8 cellular contexts compared by ENCODE assay signal in genomic region chr22:31313366-31314147, GRCh38. TPM values are rescaled to one million over a fixed set of nuclear protein-coding genes. Genes with fewer than 3 reads are reported as not detected.
DNase-seq lines count a peak whose midpoint lies in the region; ATAC-seq and TF ChIP-seq lines count a peak whose summit lies in the region.

No MANE protein-coding gene starts in this region.

- H3K9me2 ChIP-seq in neural cell (ENCODE audit: insufficient read depth, low read length): no peaks in the 10 kb centered on the region

- peaks cover 9 to 15% (median 11%) of the 10 kb centered on the region in 7 donors for H3K9me3 Mint-ChIP-seq in CD14-positive monocyte

- no peak overlapping the region for H3K9ac ChIP-seq in neural cell (ENCODE audit: low read length)

- TF ChIP-seq CTCF in CD14-positive monocyte (IDR thresholded peaks at IDR 0.05): peak; percentile 94
- TF ChIP-seq CTCF in neural cell (IDR thresholded peaks at IDR 0.05; ENCODE audit: poor library complexity, severe bottlenecking): peak; percentile 61
- peak; percentile 81 to 90 for TF ChIP-seq CTCF in suprapubic skin (IDR thresholded peaks at IDR 0.05)

- H3F3A ChIP-seq in neural cell (ENCODE audit: insufficient read depth, low read length, poor library complexity, severe bottlenecking): no peaks in the 10 kb centered on the region

- no peak overlapping the region for H3K4me2 ChIP-seq in neural cell (ENCODE audit: low read length)

- H3K27ac Mint-ChIP-seq in CD14-positive monocyte: no peak overlapping the region

- no peaks in the 10 kb centered on the region for H3K79me2 ChIP-seq in neural cell (replicated peaks; ENCODE audit: insufficient read depth, low read length)

- no peaks in the 10 kb centered on the region for H3K4me1 Mint-ChIP-seq in CD14-positive monocyte

- H3K36me3 Mint-ChIP-seq in CD14-positive monocyte: no peaks in the 10 kb centered on the region

- H3K27me3 ChIP-seq in neural cell (ENCODE audit: insufficient read depth, low read depth, low read length): no peaks in the 10 kb centered on the region
- no peaks in the 10 kb centered on the region for H3K27me3 ChIP-seq in suprapubic skin

- no peak overlapping the region for H3K4me3 Mint-ChIP-seq in CD14-positive monocyte

- DNase-seq in CD14-positive monocyte (ENCODE audit: low spot score): peak; percentile 57
- DNase-seq in HT1080 (ENCODE audit: low read depth): peak; percentile 36
- peak; percentile 57 for DNase-seq in RPMI8226
- DNase-seq in activated naive CD4-positive, alpha-beta T cell treated with Interleukin-2 at 50 U/mL for 16 hours: peak; percentile 67
- DNase-seq in foreskin melanocyte: peak; percentile 30
- peak; percentile 83 to 85 for DNase-seq in suprapubic skin (ENCODE audit: low spot score in 2 of 2)

- H3K36me3 ChIP-seq in neural cell (ENCODE audit: insufficient read depth, low read length): no peaks in the 10 kb centered on the region
- H3K36me3 ChIP-seq in suprapubic skin: no peaks in the 10 kb centered on the region

- H3K9me3 ChIP-seq in neural cell (ENCODE audit: low read length) (no peaks in the 10 kb centered on the region), suprapubic skin (no peaks in the 10 kb centered on the region)

- peaks cover 0 to 3% (median 2%) of the 10 kb centered on the region in 3 donors for H3K27me3 Mint-ChIP-seq in CD14-positive monocyte (ENCODE audit: low read depth in 3 of 3)

- WGBS in suprapubic skin: 20% methylated on average over 6 of the region's 6 CpGs

- intact Hi-C loops in CD14-positive monocyte (cut with micrococcal nuclease): no loop called here

- no peak for TF ChIP-seq POLR2A in suprapubic skin (IDR thresholded peaks at IDR 0.05)

- no peak for TF ChIP-seq EP300 in neural cell (conservative IDR thresholded peaks at IDR 0.05; ENCODE audit: poor library complexity, severe bottlenecking)
- TF ChIP-seq EP300 in suprapubic skin (IDR thresholded peaks at IDR 0.05): no peak

- no peaks in the 10 kb centered on the region for H4K20me1 ChIP-seq in neural cell (ENCODE audit: insufficient read depth)

- H3K4me3 ChIP-seq in neural cell (ENCODE audit: low read length) (no peak overlapping the region), suprapubic skin (no peak overlapping the region)

- no peak overlapping the region for H2AFZ ChIP-seq in neural cell (ENCODE audit: low read depth, low read length)

- H3K4me1 ChIP-seq in suprapubic skin: peaks cover 12% of the 10 kb centered on the region

- H3K27ac ChIP-seq in neural cell (ENCODE audit: low read length) (no peak overlapping the region), suprapubic skin (peak overlapping the region; percentile 81)

- TF ChIP-seq RAD21 in neural cell (conservative IDR thresholded peaks at IDR 0.05): no peak

- no peak for ATAC-seq in HG03571 (IDR thresholded peaks at IDR 0.05; ENCODE audit: unreplicated experiment)

TF ChIP-seq in neural cell, 6 proteins besides CTCF, POLR2A, EP300 and RAD21:
- no peak for TF ChIP-seq POLR2AphosphoS5 (IDR thresholded peaks at IDR 0.05)
- TF ChIP-seq MXI1 (conservative IDR thresholded peaks at IDR 0.05; ENCODE audit: poor library complexity, severe bottlenecking): no peak
- TF ChIP-seq REST (IDR thresholded peaks at IDR 0.05; ENCODE audit: borderline replicate concordance): no peak
- TF ChIP-seq SMC3 (conservative IDR thresholded peaks at IDR 0.05; ENCODE audit: poor library complexity): peak; percentile 47
- TF ChIP-seq EZH2 (IDR thresholded peaks at IDR 0.05; ENCODE audit: borderline replicate concordance, insufficient read depth, low read length, poor library complexity, severe bottlenecking): no peak
- no peak for TF ChIP-seq TAF1 (IDR thresholded peaks at IDR 0.05; ENCODE audit: low read depth)

RNA-seq across cellular contexts. Expression of gene PIK3IP1, which starts 21.3 kb away (rescaled TPM):
- 10 to 100 TPM; 21.8 to 21.9 TPM for polyA plus RNA-seq in CD14-positive monocyte
- 1.1 and 1.3 TPM in 2 replicates for total RNA-seq in HT1080 (2014; rRNA removed; shearing (Covaris generic))
- polyA plus RNA-seq in HT1080 (2015; cell fraction: cytosol; rRNA removed): 1.7 and 2.5 TPM in 2 replicates
- polyA plus RNA-seq in HT1080 (2015; cell fraction: nucleus; rRNA removed): 6.1 and 9.4 TPM in 2 replicates
- polyA plus RNA-seq in neural cell: 32.0 and 38.4 TPM in 2 replicates
- polyA minus RNA-seq in neural cell: 26.0 and 29.0 TPM in 2 replicates
- total RNA-seq in suprapubic skin: 100 to 1,000 TPM in 1 of 4 donors, 10 to 100 TPM in 3; 40.7 to 126 (median 64.4) TPM

RNA-seq across cellular contexts. Expression of gene PATZ1, which starts 32.6 kb away (rescaled TPM):
- polyA plus RNA-seq in CD14-positive monocyte: 1 to 10 TPM; 1.8 to 2.0 TPM
- total RNA-seq in HT1080 (2014; rRNA removed; shearing (Covaris generic)): 15.3 and 17.8 TPM in 2 replicates
- 11.7 and 12.7 TPM in 2 replicates for polyA plus RNA-seq in HT1080 (2015; cell fraction: cytosol; rRNA removed)
- polyA plus RNA-seq in HT1080 (2015; cell fraction: nucleus; rRNA removed): 20.8 TPM in 2 replicates
- polyA plus RNA-seq in neural cell: 33.5 and 35.8 TPM in 2 replicates
- 50.5 and 56.7 TPM in 2 replicates for polyA minus RNA-seq in neural cell
- 10 to 100 TPM; 11.8 to 23.3 (median 14.6) TPM for total RNA-seq in suprapubic skin

Comparison
In these comparisons a context has a peak if more than half of its experiments do, and no peak if none do; other contexts are left out.
1. DNase-seq: peak in every context shown above with its lines; median percentile 84 in suprapubic skin; 67 in activated naive CD4-positive, alpha-beta T cell treated with Interleukin-2 at 50 U/mL for 16 hours; 57 in CD14-positive monocyte; 57 in RPMI8226; 36 in HT1080; 30 in foreskin melanocyte.
2. RNA of gene PIK3IP1, which starts 21.3 kb away (total RNA-seq): 40.7 to 126 TPM in suprapubic skin; 1.1 to 1.3 TPM in HT1080; every median in the first group is over 10 times any median in the second.
3. Peak in every context shown above with its lines, with median percentiles within 50 percentile points of each other: CTCF ChIP-seq.